ENCODE assay signal across 19 cellular contexts in genomic region chr2:86232373-86232784, GRCh38. TPM values are rescaled to one million over a fixed set of nuclear protein-coding genes. Genes with fewer than 3 reads are reported as not detected.
DNase-seq lines count a peak whose midpoint lies in the region; ATAC-seq and TF ChIP-seq lines count a peak whose summit lies in the region.
"Had no signal": no experiment of that assay in that cellular context is flagged by ENCODE, and none has a peak within 500 bp of the region (broad histone marks: within the 10 kb centered on the region; RNA-seq: fewer than 3 reads in every experiment).

No MANE protein-coding gene starts in this region.

- WGBS in gastroesophageal sphincter (ENCODE audit: low coverage in 1 of 2), 2 donors: no CpG with 5 or more reads among the region's 15 CpGs
- no CpG with 5 or more reads among the region's 15 CpGs for WGBS in neuronal stem cell (ENCODE audit: extremely low coverage in 2 of 2, insufficient read length in 2 of 2, insufficient replicate concordance in 1 of 2), 2 donors

- H3K9me3 Mint-ChIP-seq in activated CD4-positive, alpha-beta T cell treated with anti-CD3 and anti-CD28 coated beads, Interleukin-2, amount 10 ng/mL, durations not matched to agents 24 days and 14 days: no peaks in the 10 kb centered on the region
- H3K9me3 Mint-ChIP-seq: CD4-positive, alpha-beta T cell; HFFc6 had no signal

- H3K4ac ChIP-seq in neuronal stem cell (ENCODE audit: low read length): no peak overlapping the region

- H3K9me3 ChIP-seq in gastroesophageal sphincter: no peaks in the 10 kb centered on the region
- no peaks in the 10 kb centered on the region for H3K9me3 ChIP-seq in neuronal stem cell (replicated peaks in 1 of 2; ENCODE audit: control insufficient read depth in 2 of 2, insufficient read depth in 1 of 2, low read depth in 1 of 2, low read length in 2 of 2)
- H3K9me3 ChIP-seq: A549, Caco-2 had no signal

- no peak overlapping the region for H3K4me3 Mint-ChIP-seq in activated CD4-positive, alpha-beta T cell treated with anti-CD3 and anti-CD28 coated beads, Interleukin-2, amount 10 ng/mL, durations not matched to agents 24 days and 14 days
- H3K4me3 Mint-ChIP-seq: CD4-positive, alpha-beta T cell; HFFc6 had no signal

- H3K79me1 ChIP-seq in neuronal stem cell (ENCODE audit: low read depth, low read length): no peaks in the 10 kb centered on the region

- H3K27ac ChIP-seq in gastroesophageal sphincter: peak overlapping the region in 3 of 4 donors; percentile 38 to 98 (median 42)
- H3K27ac ChIP-seq in neuronal stem cell (replicated peaks; ENCODE audit: low read length): no peak overlapping the region
- H3K27ac ChIP-seq in dorsolateral prefrontal cortex: peak overlapping the region in 1 of 59 donors; percentile 7
- H3K27ac ChIP-seq: 22Rv1, A549, C4-2B, KMS-11 had no signal

- TF ChIP-seq POLR2A in gastroesophageal sphincter (IDR thresholded peaks at IDR 0.05): no peak

- no peak for ATAC-seq in gastroesophageal sphincter

- no peak overlapping the region for H3K18ac ChIP-seq in neuronal stem cell (ENCODE audit: low read length)

- peaks cover 2% of the 10 kb centered on the region for H3K4me1 Mint-ChIP-seq in activated CD4-positive, alpha-beta T cell treated with anti-CD3 and anti-CD28 coated beads, Interleukin-2, amount 10 ng/mL, durations not matched to agents 24 days and 14 days

- H3K23ac ChIP-seq in neuronal stem cell (ENCODE audit: low read depth, low read length, poor library complexity): peak overlapping the region; percentile 38

- H2BK15ac ChIP-seq in neuronal stem cell (ENCODE audit: low read length): no peak overlapping the region

- DNase-seq in activated CD4-positive, alpha-beta T cell treated with anti-CD3 and anti-CD28 coated beads, Interleukin-2, amount 10 ng/mL, durations not matched to agents 24 days and 14 days: peak; percentile 55
- no peak for DNase-seq in activated CD4-positive, alpha-beta T cell treated with anti-CD3 and anti-CD28 coated beads for 1 hour
- DNase-seq in neuronal stem cell (ENCODE audit: low spot score): no peak
- no peak for DNase-seq in stimulated activated CD4-positive, alpha-beta T cell treated with anti-CD3 and anti-CD28 coated beads, Interleukin-12 subunit alpha, Interleukin-12 subunit beta, amount 100 ng/mL, for 4 hours
- no peak for DNase-seq in DMS 273 (lab: John Stamatoyannopoulos, UW; ENCODE audit: unreplicated experiment)
- no peak for DNase-seq in dorsolateral prefrontal cortex
- DNase-seq: AML-193; Caco-2; CD4-positive, alpha-beta T cell; DMS153; DMS79; GDM1; HCEC 1CT; HFFc6 had no signal

- no peak for TF ChIP-seq EP300 in gastroesophageal sphincter (IDR thresholded peaks at IDR 0.05)

- H3K27ac Mint-ChIP-seq in activated CD4-positive, alpha-beta T cell treated with anti-CD3 and anti-CD28 coated beads, Interleukin-2, amount 10 ng/mL, durations not matched to agents 24 days and 14 days: no peak overlapping the region
- H3K27ac Mint-ChIP-seq: CD4-positive, alpha-beta T cell; HFFc6 had no signal

- H3K14ac ChIP-seq in neuronal stem cell (ENCODE audit: low read length): no peak overlapping the region

- H3K4me1 ChIP-seq in gastroesophageal sphincter: peaks cover 0 to 26% (median 7%) of the 10 kb centered on the region in 3 donors
- H3K4me1 ChIP-seq in neuronal stem cell (ENCODE audit: control insufficient read depth in 2 of 2, insufficient read depth in 1 of 2, low read depth in 1 of 2, low read length in 2 of 2): peaks cover 22 to 32% of the 10 kb centered on the region in 2 donors
- H3K4me1 ChIP-seq: A549, Caco-2 had no signal

- no peak overlapping the region for H2BK120ac ChIP-seq in neuronal stem cell (ENCODE audit: low read depth, low read length)

- no peak overlapping the region for H4K91ac ChIP-seq in neuronal stem cell (ENCODE audit: low read depth, low read length, poor library complexity)

- TF ChIP-seq CTCF in gastroesophageal sphincter (IDR thresholded peaks at IDR 0.05) (no peak), dorsolateral prefrontal cortex (IDR thresholded peaks at IDR 0.05 in 54 of 56, conservative IDR thresholded peaks at IDR 0.05 in 2 of 56; ENCODE audit: low read depth in 1 of 56, partially characterized antibody in 56 of 56) (no peak)

- H2AK5ac ChIP-seq in neuronal stem cell (ENCODE audit: low read depth, low read length): peak overlapping the region; percentile 88

- H3K36me3 Mint-ChIP-seq in activated CD4-positive, alpha-beta T cell treated with anti-CD3 and anti-CD28 coated beads, Interleukin-2, amount 10 ng/mL, durations not matched to agents 24 days and 14 days (ENCODE audit: low read depth): no peaks in the 10 kb centered on the region

- no peak overlapping the region for H3K9ac ChIP-seq in neuronal stem cell (ENCODE audit: low read depth, low read length, poor library complexity)
- H3K9ac ChIP-seq: KMS-11 had no signal

- peak overlapping the region; percentile 75 for H2BK12ac ChIP-seq in neuronal stem cell (ENCODE audit: low read length)

- peaks cover 16% of the 10 kb centered on the region for H3K27me3 Mint-ChIP-seq in activated CD4-positive, alpha-beta T cell treated with anti-CD3 and anti-CD28 coated beads, Interleukin-2, amount 10 ng/mL, durations not matched to agents 24 days and 14 days
- H3K27me3 Mint-ChIP-seq: CD4-positive, alpha-beta T cell had no signal

- H3K4me2 ChIP-seq in neuronal stem cell (ENCODE audit: insufficient read depth, low read length, poor library complexity, severe bottlenecking): no peak overlapping the region
- H3K4me2 ChIP-seq: A549, KMS-11 had no signal

- intact Hi-C loops in activated CD4-positive, alpha-beta T cell treated with anti-CD3 and anti-CD28 coated beads, Interleukin-2, amount 10 ng/mL, durations not matched to agents 24 days and 14 days (cut with micrococcal nuclease): no loop called here
- intact Hi-C loops in dorsolateral prefrontal cortex (cut with DNase I): no loop called here

- H3K27me3 ChIP-seq in gastroesophageal sphincter: no peaks in the 10 kb centered on the region
- no peaks in the 10 kb centered on the region for H3K27me3 ChIP-seq in neuronal stem cell (ENCODE audit: control insufficient read depth in 3 of 3, insufficient read depth in 3 of 3, low read depth in 1 of 3, low read length in 3 of 3)
- no peaks in the 10 kb centered on the region for H3K27me3 ChIP-seq in dorsolateral prefrontal cortex

- H3K4me3 ChIP-seq in gastroesophageal sphincter (no peak overlapping the region), neuronal stem cell (ENCODE audit: low read length in 2 of 2) (no peak overlapping the region), dorsolateral prefrontal cortex (no peak overlapping the region)
- H3K4me3 ChIP-seq: A549 had no signal

- peak overlapping the region; percentile 87 for H2BK5ac ChIP-seq in neuronal stem cell (ENCODE audit: low read length)

- H2AFZ ChIP-seq in neuronal stem cell (ENCODE audit: low read length): no peak overlapping the region

- H3K36me3 ChIP-seq in gastroesophageal sphincter: peaks cover 0 to 8% of the 10 kb centered on the region in 2 donors
- no peaks in the 10 kb centered on the region for H3K36me3 ChIP-seq in neuronal stem cell (replicated peaks in 1 of 2; ENCODE audit: control insufficient read depth in 2 of 2, insufficient read depth in 2 of 2, low read length in 2 of 2)

- H4K8ac ChIP-seq in neuronal stem cell (ENCODE audit: low read depth, low read length): no peak overlapping the region

RNA-seq across cellular contexts. Expression of gene MRPL35, which starts 33.1 kb away (rescaled TPM):
- total RNA-seq in activated CD4-positive, alpha-beta T cell treated with anti-CD3 and anti-CD28 coated beads, Interleukin-2, amount 10 ng/mL, durations not matched to agents 24 days and 14 days: 65.0 and 72.7 TPM in 2 replicates
- total RNA-seq in gastroesophageal sphincter (10 to 100 TPM; 21.7 to 36.4 (median 30.6) TPM), dorsolateral prefrontal cortex (10 to 100 TPM; 30.4 to 72.1 (median 52.3) TPM)
- 25.6 TPM for polyA plus RNA-seq in neuronal stem cell (2013, experiment 1 of 2)
- polyA plus RNA-seq in neuronal stem cell (2013, experiment 2 of 2): 27.8 TPM

RNA-seq across cellular contexts. Expression of gene IMMT, which starts 37.1 kb away (rescaled TPM):
- 181 and 188 TPM in 2 replicates for total RNA-seq in activated CD4-positive, alpha-beta T cell treated with anti-CD3 and anti-CD28 coated beads, Interleukin-2, amount 10 ng/mL, durations not matched to agents 24 days and 14 days
- total RNA-seq in gastroesophageal sphincter: 10 to 100 TPM; 57.3 to 72.3 (median 63.1) TPM
- 69.8 TPM for polyA plus RNA-seq in neuronal stem cell (2013, experiment 1 of 2)
- 68.5 TPM for polyA plus RNA-seq in neuronal stem cell (2013, experiment 2 of 2)
- 100 to 1,000 TPM in 3 of 120 experiments, 10 to 100 TPM in 117; 46.6 to 117 (median 78.3) TPM for total RNA-seq in dorsolateral prefrontal cortex
